ENCODE assay signal across 21 cellular contexts in the genomic region with DNA sequence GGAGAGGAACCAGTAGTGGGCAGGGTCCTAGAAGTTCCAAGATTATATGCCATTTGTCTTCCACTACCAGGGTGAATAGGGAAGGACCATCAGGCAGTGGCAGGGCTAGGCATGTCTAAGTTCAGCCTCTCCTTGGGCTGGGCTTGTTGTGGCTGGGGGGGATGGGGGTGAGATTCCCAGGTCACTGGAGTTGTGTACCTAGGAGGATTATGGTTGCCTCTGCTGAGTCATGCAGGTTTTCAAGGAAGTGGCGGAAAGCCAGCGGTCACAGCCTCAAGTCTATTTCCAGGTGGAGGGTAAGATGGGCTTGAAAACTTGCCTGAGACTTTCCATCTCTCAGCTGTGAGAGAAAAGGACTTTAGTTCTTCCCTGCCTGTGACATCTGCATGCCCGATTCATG.
A peak's percentile ranks its signal among the peaks of the same experiment; 100 is the strongest.
DNase-seq lines count a peak whose midpoint lies in the region; ATAC-seq, FAIRE-seq and TF ChIP-seq lines count a peak whose summit lies in the region.
"Had no signal": no experiment of that assay in that cellular context is flagged by ENCODE, and none has a peak within 500 bp of the region (broad histone marks: within the 10 kb centered on the region; RNA-seq: fewer than 3 reads in every experiment).

No MANE protein-coding gene starts in this region.

- no peak for TF ChIP-seq CTCF in PC-9 (conservative IDR thresholded peaks at IDR 0.05)
- no peak for TF ChIP-seq CTCF in H1 (IDR thresholded peaks at IDR 0.05; ENCODE audit: control extremely low read depth in 1 of 3, insufficient read depth in 1 of 3, low read depth in 1 of 3, low read length in 3 of 3)

- no peak overlapping the region for H2BK120ac ChIP-seq in H1 (replicated peaks; ENCODE audit: low read depth, low read length)

- H3K4me3 ChIP-seq in PC-9 (no peak overlapping the region), H1 (ENCODE audit: extremely low read depth in 1 of 4, insufficient read depth in 2 of 4, low read depth in 3 of 4, low read length in 4 of 4) (no peak overlapping the region)

- no peak for TF ChIP-seq EP300 in H1 (IDR thresholded peaks at IDR 0.05; ENCODE audit: borderline replicate concordance in 1 of 2, low read depth in 2 of 2, low read length in 2 of 2)

- no peak for TF ChIP-seq POLR2A in H1 (IDR thresholded peaks at IDR 0.05; ENCODE audit: control extremely low read depth in 1 of 2, low read depth in 2 of 2, low read length in 2 of 2)

- WGBS in H1 (ENCODE audit: extremely low coverage in 1 of 2, insufficient coverage in 1 of 2, insufficient read length in 1 of 2, insufficient replicate concordance in 2 of 2, low coverage in 1 of 2, low lambda C conversion rate in 2 of 2, missing lambda C conversion rate in 1 of 2), 2 experiments: 92% methylated on average over 3 of the region's 3 CpGs; no CpG with 5 or more reads in 1 of the 2 experiments

- H3K23ac ChIP-seq in H1 (ENCODE audit: insufficient read length): no peak overlapping the region

- no peak for FAIRE-seq in H1 (lab: Jason Lieb, UNC)

- no peak overlapping the region for H2BK5ac ChIP-seq in H1 (ENCODE audit: low read depth, low read length)

- no peak overlapping the region for H4K8ac ChIP-seq in H1 (ENCODE audit: extremely low read depth, insufficient read depth, low read length)

- CTCF ChIA-PET in PC-9 (lab: Charles Lee): no interaction called here
- CTCF ChIA-PET in H1 (lab: Charles Lee; ENCODE audit: partially characterized antibody): no interaction called here

- no peak overlapping the region for H3K27ac ChIP-seq in PC-9
- no peak overlapping the region for H3K27ac ChIP-seq in H1 (ENCODE audit: low read depth, low read length)
- H3K27ac ChIP-seq: 22Rv1 had no signal

- H4K5ac ChIP-seq in H1 (ENCODE audit: insufficient read length, low read depth, low read length): no peak overlapping the region

- no peak overlapping the region for H3K4ac ChIP-seq in H1 (replicated peaks; ENCODE audit: insufficient read length, low read depth, low read length)

- no peaks in the 10 kb centered on the region for H3F3A ChIP-seq in PC-9 (ENCODE audit: insufficient read depth, low read depth)

- H3K4me2 ChIP-seq in PC-9: no peak overlapping the region
- no peak overlapping the region for H3K4me2 ChIP-seq in H1 (ENCODE audit: insufficient read depth in 1 of 2, low read depth in 2 of 2, low read length in 2 of 2)

- H3K79me1 ChIP-seq in H1 (ENCODE audit: low read depth, low read length): no peaks in the 10 kb centered on the region

- intact Hi-C loops in PC-9 (cut with micrococcal nuclease; ENCODE audit: unreplicated experiment): loop anchor here (1.0 kb wide), 1 partner anchor 27 kb away; no protein-coding TSS in a partner anchor
- intact Hi-C loops in left ventricle myocardium superior (cut with micrococcal nuclease): no loop called here

- no peaks in the 10 kb centered on the region for H3K27me3 ChIP-seq in PC-9 (ENCODE audit: insufficient read depth, low read depth)
- H3K27me3 ChIP-seq in H1 (replicated peaks in 1 of 4; ENCODE audit: control insufficient read depth in 3 of 4, extremely low read depth in 1 of 4, insufficient read depth in 3 of 4, low read length in 3 of 4): no peaks in the 10 kb centered on the region

- H3K4me1 ChIP-seq in PC-9 (replicated peaks; ENCODE audit: insufficient read depth) (no peaks in the 10 kb centered on the region), H1 (replicated peaks in 1 of 4; ENCODE audit: control insufficient read depth in 3 of 4, insufficient read depth in 4 of 4, low read length in 3 of 4) (no peaks in the 10 kb centered on the region)

- ATAC-seq in HG02759 (IDR thresholded peaks at IDR 0.05; ENCODE audit: unreplicated experiment) (no peak), left ventricle myocardium superior (no peak)
- ATAC-seq: Right ventricle myocardium inferior had no signal

- peak overlapping the region; percentile 46; the same call in 1 of the 2 replicates for H2AFZ ChIP-seq in PC-9
- H2AFZ ChIP-seq in H1 (ENCODE audit: low read length): 0 out of 2 replicates have a peak overlapping the region, but pooled peaks have one; percentile 39

- no peak overlapping the region for H2BK12ac ChIP-seq in H1 (ENCODE audit: low read depth, low read length)

- no peak overlapping the region for H2AK5ac ChIP-seq in H1 (ENCODE audit: low read depth, low read length)

- H3K56ac ChIP-seq in H1 (replicated peaks; ENCODE audit: insufficient read length, low read depth, low read length): no peak overlapping the region

- no peak overlapping the region for H2BK15ac ChIP-seq in H1 (ENCODE audit: low read length)

- no peak overlapping the region for H2BK20ac ChIP-seq in H1 (ENCODE audit: low read length)

- H3K79me2 ChIP-seq in PC-9 (ENCODE audit: low read depth) (no peaks in the 10 kb centered on the region), H1 (ENCODE audit: control insufficient read depth in 1 of 2, insufficient read depth in 2 of 2, low read length in 2 of 2) (no peaks in the 10 kb centered on the region)

- H3K36me3 ChIP-seq in PC-9 (ENCODE audit: low read depth) (no peaks in the 10 kb centered on the region), H1 (ENCODE audit: control insufficient read depth in 2 of 4, insufficient read depth in 4 of 4, low read length in 3 of 4) (no peaks in the 10 kb centered on the region)

- H3K14ac ChIP-seq in H1 (ENCODE audit: insufficient read length): no peak overlapping the region

- no peak overlapping the region for H4K91ac ChIP-seq in H1 (replicated peaks; ENCODE audit: insufficient read length, low read length)

- H3K9me3 ChIP-seq in PC-9 (ENCODE audit: insufficient read depth, low read depth) (no peaks in the 10 kb centered on the region; the same call in 1 of the 2 replicates), H1 (ENCODE audit: insufficient read depth in 2 of 2, low read depth in 1 of 2, low read length in 1 of 2) (peaks cover 0 to 4% of the 10 kb centered on the region in 2 experiments; a peak in 1 of 4 replicates)

- H3K23me2 ChIP-seq in H1 (ENCODE audit: low read depth, low read length): no peaks in the 10 kb centered on the region

- BruUV-seq in PC-9 (replicated peaks; lab: Mats Ljungman, UMichigan): no TSS peak

- no peak for TF ChIP-seq RAD21 in H1 (IDR thresholded peaks at IDR 0.05 in 1 of 2, conservative IDR thresholded peaks at IDR 0.05 in 1 of 2; ENCODE audit: low read depth in 2 of 2, low read length in 2 of 2)

- H4K20me1 ChIP-seq in PC-9 (ENCODE audit: insufficient read depth): no peaks in the 10 kb centered on the region
- H4K20me1 ChIP-seq in H1 (replicated peaks in 1 of 2; ENCODE audit: control insufficient read depth in 1 of 2, insufficient read depth in 2 of 2, low read length in 2 of 2): no peaks in the 10 kb centered on the region

- no peaks in the 10 kb centered on the region for H3K9me2 ChIP-seq in PC-9 (ENCODE audit: insufficient read depth)

- H3K9ac ChIP-seq in H1 (replicated peaks in 1 of 4; ENCODE audit: extremely low read depth in 1 of 4, low read depth in 3 of 4, low read length in 3 of 4): no peak overlapping the region

- POLR2A ChIA-PET in PC-9 (lab: Charles Lee; ENCODE audit: unreplicated experiment): no interaction called here
- POLR2A ChIA-PET in H1 (lab: Charles Lee; ENCODE audit: partially characterized antibody): no interaction called here

- no peak overlapping the region for H3K18ac ChIP-seq in H1 (ENCODE audit: extremely low read depth, low read length)

- DNase-seq in DMS53 (lab: John Stamatoyannopoulos, UW): peak; percentile 1
- no peak for DNase-seq in DMS53 treated with DMSO at 0.1 percent for 48 hours (lab: John Stamatoyannopoulos, UW; ENCODE audit: unreplicated experiment)
- DNase-seq in PC-9: peak in 1 of 2 experiments; percentile 29
- no peak for DNase-seq in H1 (ENCODE audit: low read depth in 1 of 2, low spot score in 2 of 2)
- DNase-seq in NCI-H82 treated with DMSO at 0.1 percent for 48 hours (lab: John Stamatoyannopoulos, UW; ENCODE audit: unreplicated experiment): no peak
- no peak for DNase-seq in GF-D8 (lab: John Stamatoyannopoulos, UW)
- DNase-seq in left ventricle myocardium superior: no peak
- DNase-seq: CD4-positive, CD25-positive, alpha-beta regulatory T cell; COR-L47; EL; H7; MV-4-11; NCI-H187; NCI-H2107; NCI-H510A; NCI-H774; SW 1271; T-helper 2 cell had no signal

TF ChIP-seq in H1, 55 proteins besides CTCF, POLR2A, EP300 and RAD21:
- no peak for TF ChIP-seq CBX5 (IDR thresholded peaks at IDR 0.05; ENCODE audit: low read depth, low read length)
- no peak for TF ChIP-seq POLR2AphosphoS5 (IDR thresholded peaks at IDR 0.05; ENCODE audit: low read depth, low read length)
- no peak for TF ChIP-seq JUN (IDR thresholded peaks at IDR 0.05; ENCODE audit: low read depth, low read length)
- TF ChIP-seq RXRA (IDR thresholded peaks at IDR 0.05; ENCODE audit: insufficient read depth, low read depth, low read length): no peak
- no peak for TF ChIP-seq SP2 (IDR thresholded peaks at IDR 0.05; ENCODE audit: low read length)
- no peak for TF ChIP-seq GABPA (IDR thresholded peaks at IDR 0.05; ENCODE audit: borderline replicate concordance, insufficient read depth, low read length)
- TF ChIP-seq BCL11A (IDR thresholded peaks at IDR 0.05; ENCODE audit: low read depth in 2 of 2, low read length in 2 of 2): no peak
- no peak for TF ChIP-seq TEAD4 (IDR thresholded peaks at IDR 0.05; ENCODE audit: low read depth, low read length)
- TF ChIP-seq MAFK (IDR thresholded peaks at IDR 0.05; ENCODE audit: low read depth, low read length): no peak
- TF ChIP-seq SIRT6 (IDR thresholded peaks at IDR 0.05; ENCODE audit: low read length): no peak
- TF ChIP-seq SRF (IDR thresholded peaks at IDR 0.05; ENCODE audit: low read depth, low read length): no peak
- TF ChIP-seq PHF8 (conservative IDR thresholded peaks at IDR 0.05; ENCODE audit: low read depth, low read length): no peak
- no peak for TF ChIP-seq EGR1 (IDR thresholded peaks at IDR 0.05; ENCODE audit: borderline replicate concordance, low read depth, low read length)
- TF ChIP-seq CEBPB (IDR thresholded peaks at IDR 0.05; ENCODE audit: low read depth, low read length): no peak
- no peak for TF ChIP-seq ASH2L (IDR thresholded peaks at IDR 0.05; ENCODE audit: low read length)
- TF ChIP-seq, protein P1, sequence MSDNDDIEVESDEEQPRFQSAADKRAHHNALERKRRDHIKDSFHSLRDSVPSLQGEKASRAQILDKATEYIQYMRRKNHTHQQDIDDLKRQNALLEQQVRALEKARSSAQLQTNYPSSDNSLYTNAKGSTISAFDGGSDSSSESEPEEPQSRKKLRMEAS (IDR thresholded peaks at IDR 0.05): no peak
- TF ChIP-seq GTF2F1 (IDR thresholded peaks at IDR 0.05; ENCODE audit: borderline replicate concordance, low read depth, low read length): no peak
- no peak for TF ChIP-seq EZH2 (IDR thresholded peaks at IDR 0.05; ENCODE audit: low read depth, low read length, severe bottlenecking)
- TF ChIP-seq HDAC2 (IDR thresholded peaks at IDR 0.05; ENCODE audit: borderline replicate concordance in 1 of 2, low read depth in 2 of 2, low read length in 2 of 2): no peak
